In the genomic region with DNA sequence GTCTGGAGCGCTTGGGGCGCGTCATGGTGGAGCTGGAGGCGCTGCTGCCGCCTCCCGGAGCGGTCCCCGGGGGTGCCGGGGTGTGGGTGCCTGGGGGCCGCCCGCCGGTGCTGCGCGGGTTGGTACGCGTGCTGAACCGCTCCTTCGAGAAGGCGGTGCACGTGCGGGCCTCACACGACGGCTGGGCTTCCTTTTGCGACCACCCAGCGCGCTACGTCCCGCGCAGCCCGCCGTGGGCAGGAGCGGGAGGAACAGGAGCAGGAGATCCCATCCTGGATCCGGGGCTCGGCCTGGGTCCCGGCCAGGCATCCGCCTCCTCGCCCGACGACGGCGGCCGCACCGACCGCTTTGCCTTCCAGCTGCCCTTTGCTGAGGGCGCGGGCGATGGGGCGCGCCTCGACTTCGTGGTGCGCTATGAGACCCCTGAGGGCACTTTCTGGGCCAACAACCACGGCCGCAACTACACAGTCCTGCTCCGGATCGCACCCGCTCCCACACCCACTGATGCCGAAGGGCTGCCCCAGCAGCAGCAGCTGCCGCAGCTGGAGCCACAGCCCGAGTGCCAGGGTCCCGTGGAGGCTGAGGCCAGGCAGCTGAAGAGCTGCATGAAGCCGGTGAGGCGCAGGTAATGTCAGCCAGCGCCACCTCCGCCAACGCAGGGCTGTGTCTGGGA, we compare ENCODE assay signal across 8 cellular contexts. TPM values are rescaled to one million over a fixed set of nuclear protein-coding genes. Genes with fewer than 3 reads are reported as not detected.
DNase-seq lines count a peak whose midpoint lies in the region; ATAC-seq, FAIRE-seq and TF ChIP-seq lines count a peak whose summit lies in the region.

No MANE protein-coding gene starts in this region.

- TF ChIP-seq CTCF in AG09309 (IDR thresholded peaks at IDR 0.05; ENCODE audit: control insufficient read depth, insufficient read depth, low read depth, low read length, missing control alignments) = no peak
- no peak for TF ChIP-seq CTCF in dorsolateral prefrontal cortex (IDR thresholded peaks at IDR 0.05 in 54 of 56, conservative IDR thresholded peaks at IDR 0.05 in 2 of 56; ENCODE audit: low read depth in 1 of 56, partially characterized antibody in 56 of 56)

- no peak for FAIRE-seq in RCC 7860 (lab: Jason Lieb, UNC)

- no peaks in the 10 kb centered on the region for H3K9me3 ChIP-seq in KOPT-K1 (ENCODE audit: insufficient read depth, low read length, poor library complexity, severe bottlenecking)

- DNase-seq in AG09309 (ENCODE audit: low read depth) (no peak), dorsolateral prefrontal cortex (peak in 1 of 10 donors; percentile 34), RCC 7860 (ENCODE audit: low spot score) (no peak), DMS79 (lab: John Stamatoyannopoulos, UW) (no peak)
- DNase-seq in natural killer cell treated with Interleukin-12 subunit alpha and Interleukin-12 subunit beta and Interleukin-15 and Interleukin-18, amount 100 ng/mL, for 72 hours (ENCODE audit: low spot score) = no peak

- ATAC-seq in natural killer cell treated with Interleukin-12 subunit alpha and Interleukin-12 subunit beta and Interleukin-15 and Interleukin-18, amount 100 ng/mL, for 72 hours = no peak
- no peak for ATAC-seq in GM21526 (IDR thresholded peaks at IDR 0.05; ENCODE audit: low FRiP score, unreplicated experiment)
- ATAC-seq in GM18907 (IDR thresholded peaks at IDR 0.05; ENCODE audit: unreplicated experiment) = no peak

- peaks cover 30 to 54% of the 10 kb centered on the region in 2 donors for H3K4me1 Mint-ChIP-seq in natural killer cell treated with Interleukin-12 subunit alpha and Interleukin-12 subunit beta and Interleukin-15 and Interleukin-18, amount 100 ng/mL, for 72 hours (ENCODE audit: low read depth in 2 of 2)

- H3K36me3 Mint-ChIP-seq in natural killer cell treated with Interleukin-12 subunit alpha and Interleukin-12 subunit beta and Interleukin-15 and Interleukin-18, amount 100 ng/mL, for 72 hours = peaks cover 6% of the 10 kb centered on the region

- H3K36me3 ChIP-seq in KOPT-K1 (ENCODE audit: insufficient read depth, low read length) = no peaks in the 10 kb centered on the region

- peak overlapping the region; percentile 12 to 57 for H3K27ac Mint-ChIP-seq in natural killer cell treated with Interleukin-12 subunit alpha and Interleukin-12 subunit beta and Interleukin-15 and Interleukin-18, amount 100 ng/mL, for 72 hours

- H3K27me3 Mint-ChIP-seq in natural killer cell treated with Interleukin-12 subunit alpha and Interleukin-12 subunit beta and Interleukin-15 and Interleukin-18, amount 100 ng/mL, for 72 hours = peaks cover 0 to 4% of the 10 kb centered on the region in 2 donors

- H3K27ac ChIP-seq in KOPT-K1 (ENCODE audit: low read depth, low read length, poor library complexity, severe bottlenecking) (peak overlapping the region; percentile 94), dorsolateral prefrontal cortex (peak overlapping the region; percentile 56 to 98 (median 94))

- intact Hi-C loops in dorsolateral prefrontal cortex (cut with DNase I) = no loop called here

- peak overlapping the region; percentile 56 for H3K4me3 ChIP-seq in AG09309 (ENCODE audit: control insufficient read depth, low read depth, low read length)
- H3K4me3 ChIP-seq in dorsolateral prefrontal cortex = peak overlapping the region; percentile 36 to 83 (median 72)

- peaks cover 0 to 34% (median 0%) of the 10 kb centered on the region in 45 donors for H3K27me3 ChIP-seq in dorsolateral prefrontal cortex

- H3K9me3 Mint-ChIP-seq in natural killer cell treated with Interleukin-12 subunit alpha and Interleukin-12 subunit beta and Interleukin-15 and Interleukin-18, amount 100 ng/mL, for 72 hours = no peaks in the 10 kb centered on the region

- H3K4me3 Mint-ChIP-seq in natural killer cell treated with Interleukin-12 subunit alpha and Interleukin-12 subunit beta and Interleukin-15 and Interleukin-18, amount 100 ng/mL, for 72 hours = peak overlapping the region; percentile 67

RNA-seq across cellular contexts. Expression of a gene that starts 0.8 kb away (rescaled TPM):
- total RNA-seq in dorsolateral prefrontal cortex = 10 to 100 TPM; 32.3 to 66.1 (median 47.9) TPM
- total RNA-seq in natural killer cell treated with Interleukin-12 subunit alpha and Interleukin-12 subunit beta and Interleukin-15 and Interleukin-18, amount 100 ng/mL, for 72 hours = 1 to 10 TPM; 3.4 to 3.8 TPM

RNA-seq across cellular contexts. Expression of a gene that starts 5.9 kb away (rescaled TPM):
- total RNA-seq in dorsolateral prefrontal cortex = 1 to 10 TPM in 5 of 120 experiments, under 1 TPM in 98, not detected in 17; 0.21 to 1.2 (median 0.49) TPM
- under 1 TPM; 0.55 to 0.78 TPM for total RNA-seq in natural killer cell treated with Interleukin-12 subunit alpha and Interleukin-12 subunit beta and Interleukin-15 and Interleukin-18, amount 100 ng/mL, for 72 hours

RNA-seq across cellular contexts. Expression of a gene that starts 33.1 kb away (rescaled TPM):
- 1 to 10 TPM in 10 of 120 experiments, not detected in 110; 1.0 to 1.9 (median 1.4) TPM for total RNA-seq in dorsolateral prefrontal cortex
- not detected for total RNA-seq in natural killer cell treated with Interleukin-12 subunit alpha and Interleukin-12 subunit beta and Interleukin-15 and Interleukin-18, amount 100 ng/mL, for 72 hours

RNA-seq across cellular contexts. Expression of a gene that starts 35.1 kb away (rescaled TPM):
- 10 to 100 TPM in 118 of 120 experiments, 1 to 10 TPM in 2; 8.7 to 18.4 (median 13.5) TPM for total RNA-seq in dorsolateral prefrontal cortex
- 10 to 100 TPM; 25.6 to 25.7 TPM for total RNA-seq in natural killer cell treated with Interleukin-12 subunit alpha and Interleukin-12 subunit beta and Interleukin-15 and Interleukin-18, amount 100 ng/mL, for 72 hours

RNA-seq across cellular contexts. Expression of a gene that starts 37.2 kb away (rescaled TPM):
- total RNA-seq in dorsolateral prefrontal cortex = 1 to 10 TPM in 95 of 120 experiments, under 1 TPM in 25; 0.39 to 4.0 (median 1.5) TPM
- total RNA-seq in natural killer cell treated with Interleukin-12 subunit alpha and Interleukin-12 subunit beta and Interleukin-15 and Interleukin-18, amount 100 ng/mL, for 72 hours = under 1 TPM in 1 of 2 donors, not detected in 1; 0.14 TPM

Comparison
In these comparisons a context has a peak if more than half of its experiments do, and no peak if none do; other contexts are left out.
1. RNA of a gene that starts 0.8 kb away (total RNA-seq): 32.3 to 66.1 TPM in dorsolateral prefrontal cortex; 3.4 to 3.8 TPM in natural killer cell treated with Interleukin-12 subunit alpha and Interleukin-12 subunit beta and Interleukin-15 and Interleukin-18, amount 100 ng/mL, for 72 hours; every median in the first group is over 4 times any median in the second.